In genomic region chr1:32106663-32107273, GRCh38 we compare ENCODE assay signal across 1 cellular context.
TF ChIP-seq lines count a peak whose summit lies in the region.

No MANE protein-coding gene starts in this region.

TF ChIP-seq in K562, 482 proteins besides CTCF, POLR2A, EP300 and RAD21 (continued from another document):
- TF ChIP-seq ZFP91 (CRISPR knock-in tag; IDR thresholded peaks at IDR 0.05) (0 out of 2 replicates have a peak, but pooled peaks have one; percentile 11), SRSF7 (optimal IDR thresholded peaks at IDR 0.05; ENCODE audit: low read depth, low read length) (no peak), ZNF561 (CRISPR knock-in tag; conservative IDR thresholded peaks at IDR 0.05) (no peak), RBM15 (IDR thresholded peaks at IDR 0.05; ENCODE audit: insufficient read depth, low read length) (no peak), ID3 (CRISPR knock-in tag; IDR thresholded peaks at IDR 0.05) (no peak), ID3 (tag; IDR thresholded peaks at IDR 0.05) (no peak), U2AF2 (optimal IDR thresholded peaks at IDR 0.05; ENCODE audit: low read depth, low read length) (no peak), ZNF121 (CRISPR knock-in tag; conservative IDR thresholded peaks at IDR 0.05) (peak; percentile 99), RREB1 (CRISPR knock-in tag; IDR thresholded peaks at IDR 0.05) (no peak), CBX1 (IDR thresholded peaks at IDR 0.05; ENCODE audit: low read depth) (no peak), ZNF644 (tag; IDR thresholded peaks at IDR 0.05; ENCODE audit: low read depth) (0 out of 2 replicates have a peak, but pooled peaks have one; percentile 6), ZBTB40 (IDR thresholded peaks at IDR 0.05) (no peak), ZBTB40 (CRISPR knock-in tag; IDR thresholded peaks at IDR 0.05) (no peak), KDM1A (IDR thresholded peaks at IDR 0.05) (peak; percentile 31 to 37; a peak in 1 of 4 replicates), DLX4 (CRISPR knock-in tag; IDR thresholded peaks at IDR 0.05) (no peak), RBM25 (IDR thresholded peaks at IDR 0.05; ENCODE audit: low read depth, low read length, severe bottlenecking) (peak; percentile 85), PRMT5 (CRISPR knock-in tag; IDR thresholded peaks at IDR 0.05) (no peak), ELK3 (CRISPR knock-in tag; IDR thresholded peaks at IDR 0.05) (no peak), ZNF197 (CRISPR knock-in tag; IDR thresholded peaks at IDR 0.05; ENCODE audit: low read depth) (no peak), BCOR (IDR thresholded peaks at IDR 0.05) (peak; percentile 74; the same call in 1 of the 2 replicates), NR2C2 (CRISPR knock-in tag; IDR thresholded peaks at IDR 0.05) (no peak), NR2C2 (tag; IDR thresholded peaks at IDR 0.05) (no peak), SPI1 (IDR thresholded peaks at IDR 0.05; ENCODE audit: borderline replicate concordance, low read depth, low read length) (peak; percentile 67; the same call in 1 of the 2 replicates), DPF2 (IDR thresholded peaks at IDR 0.05) (0 out of 2 replicates have a peak, but pooled peaks have one; percentile 4), ZFX (CRISPR knock-in tag; IDR thresholded peaks at IDR 0.05) (peak; percentile 17; the same call in 1 of the 2 replicates), ZNF165 (CRISPR knock-in tag; IDR thresholded peaks at IDR 0.05; ENCODE audit: borderline replicate concordance) (no peak)
